In genomic region chr2:67790622-67791021, GRCh38 we compare ENCODE assay signal across 19 cellular contexts.
A peak's percentile ranks its signal among the peaks of the same experiment; 100 is the strongest.
DNase-seq lines count a peak whose midpoint lies in the region; ATAC-seq, FAIRE-seq and TF ChIP-seq lines count a peak whose summit lies in the region.
"Had no signal": no experiment of that assay in that cellular context is flagged by ENCODE, and none has a peak within 500 bp of the region (broad histone marks: within the 10 kb centered on the region; RNA-seq: fewer than 3 reads in every experiment).

No MANE protein-coding gene starts in this region.

- H3K9ac ChIP-seq in mesenchymal stem cell (ENCODE audit: low read length), result no peak overlapping the region
- H3K9ac ChIP-seq: BLaER1 had no signal

- no peak overlapping the region for H3K4me2 ChIP-seq in mesenchymal stem cell (ENCODE audit: low read length, poor library complexity, severe bottlenecking)
- H3K4me2 ChIP-seq: BLaER1 had no signal

- no peak overlapping the region for H3K27ac ChIP-seq in mesenchymal stem cell (ENCODE audit: low read length, poor library complexity, severe bottlenecking)
- H3K27ac ChIP-seq in ascending aorta, result no peak overlapping the region
- H3K27ac ChIP-seq: BLaER1, suprapubic skin had no signal

- H2BK5ac ChIP-seq in mesenchymal stem cell (ENCODE audit: low read depth, low read length, poor library complexity, severe bottlenecking), result no peak overlapping the region

- H3K4me3 ChIP-seq in mesenchymal stem cell (ENCODE audit: insufficient read depth in 1 of 2, low read depth in 1 of 2, low read length in 2 of 2) (no peak overlapping the region), ascending aorta (no peak overlapping the region)
- H3K4me3 ChIP-seq: BLaER1, suprapubic skin had no signal

- H3K14ac ChIP-seq in mesenchymal stem cell (ENCODE audit: low read length in 2 of 2), result no peak overlapping the region

- no peak overlapping the region for H3K18ac ChIP-seq in mesenchymal stem cell (ENCODE audit: low read depth in 1 of 2, low read length in 2 of 2)

- H3K79me1 ChIP-seq in mesenchymal stem cell (replicated peaks; ENCODE audit: low read length, poor library complexity, severe bottlenecking), result no peaks in the 10 kb centered on the region

- H2AFZ ChIP-seq in mesenchymal stem cell (ENCODE audit: low read depth, low read length), result no peak overlapping the region

- no peak overlapping the region for H2BK15ac ChIP-seq in mesenchymal stem cell (ENCODE audit: low read depth, poor library complexity, severe bottlenecking)

- no peak overlapping the region for H4K91ac ChIP-seq in mesenchymal stem cell (ENCODE audit: low read length)

- no peak overlapping the region for H3K23ac ChIP-seq in mesenchymal stem cell (ENCODE audit: low read length in 2 of 2)

- intact Hi-C loops in ascending aorta (cut with DNase I), result no loop called here

- ATAC-seq in HG03432 (IDR thresholded peaks at IDR 0.05; ENCODE audit: unreplicated experiment), result no peak
- ATAC-seq: right cardiac atrium, T-cell had no signal

- DNase-seq in EH (ENCODE audit: low read depth) (peak; percentile 95), RCC 7860 (ENCODE audit: low spot score) (peak; percentile 16), epidermal melanocyte (ENCODE audit: insufficient read length, low spot score) (peak; percentile 27), mesenchymal stem cell (peak; percentile 72), activated T-cell treated with anti-CD3 and anti-CD28 coated beads for 4 hours (no peak), ascending aorta (ENCODE audit: low spot score in 2 of 2) (no peak)
- no peak for DNase-seq in effector CD8-positive, alpha-beta T cell (lab: John Stamatoyannopoulos, UW)
- DNase-seq: aorta; DMS79; GOT3; NCI-H2107; NCI-H82; right cardiac atrium; stimulated activated CD4-positive, alpha-beta T cell treated with anti-CD3 and anti-CD28 coated beads, Interleukin-2, amount 100 ng/mL, for 24 hours; T-cell had no signal

- H3K36me3 ChIP-seq in mesenchymal stem cell (ENCODE audit: control insufficient read depth in 1 of 2, insufficient read depth in 2 of 2, low read depth in 1 of 2, low read length in 2 of 2) (no peaks in the 10 kb centered on the region), ascending aorta (no peaks in the 10 kb centered on the region)
- H3K36me3 ChIP-seq: BLaER1, suprapubic skin had no signal

- H3K4me1 ChIP-seq in mesenchymal stem cell (ENCODE audit: control insufficient read depth, insufficient read depth, low read depth, low read length), result no peaks in the 10 kb centered on the region
- no peaks in the 10 kb centered on the region for H3K4me1 ChIP-seq in ascending aorta
- H3K4me1 ChIP-seq: BLaER1 had no signal

- H4K8ac ChIP-seq in mesenchymal stem cell (ENCODE audit: low read length), result no peak overlapping the region

- no peaks in the 10 kb centered on the region for H3K9me3 ChIP-seq in mesenchymal stem cell (ENCODE audit: control insufficient read depth, low read length)
- no peaks in the 10 kb centered on the region for H3K9me3 ChIP-seq in ascending aorta
- H3K9me3 ChIP-seq: BLaER1, suprapubic skin had no signal

- no peak overlapping the region for H2AK5ac ChIP-seq in mesenchymal stem cell (ENCODE audit: low read length, severe bottlenecking)

- no peak overlapping the region for H2BK12ac ChIP-seq in mesenchymal stem cell (ENCODE audit: low read length in 2 of 2)

- H3K4ac ChIP-seq in mesenchymal stem cell (ENCODE audit: low read depth in 1 of 2, low read length in 2 of 2), result no peak overlapping the region

- WGBS in mesenchymal stem cell, result 59% methylated on average over 2 of the region's 2 CpGs

- no peak for TF ChIP-seq CTCF in ascending aorta (IDR thresholded peaks at IDR 0.05)

- no peaks in the 10 kb centered on the region for H3K27me3 ChIP-seq in mesenchymal stem cell (ENCODE audit: control insufficient read depth in 1 of 2, insufficient read depth in 1 of 2, low read length in 2 of 2)
- no peaks in the 10 kb centered on the region for H3K27me3 ChIP-seq in ascending aorta
- H3K27me3 ChIP-seq: BLaER1, suprapubic skin had no signal

- no peak overlapping the region for H2BK120ac ChIP-seq in mesenchymal stem cell (ENCODE audit: low read depth, low read length)

- no peak for FAIRE-seq in RCC 7860 (lab: Jason Lieb, UNC)
- FAIRE-seq: frontal cortex had no signal

Comparison
In these comparisons a context has a peak if more than half of its experiments do, and no peak if none do; other contexts are left out.
1. DNase-seq: peak in EH (single experiment), RCC 7860 (single experiment), epidermal melanocyte (single experiment) and mesenchymal stem cell (single experiment); none in effector CD8-positive, alpha-beta T cell (single experiment), activated T-cell treated with anti-CD3 and anti-CD28 coated beads for 4 hours (single experiment) and ascending aorta (0 of 2).